In genomic region chr21:35217504-35218060, GRCh38 we compare ENCODE assay signal across 10 cellular contexts.
DNase-seq lines count a peak whose midpoint lies in the region; ATAC-seq and TF ChIP-seq lines count a peak whose summit lies in the region.
"Had no signal": no experiment of that assay in that cellular context is flagged by ENCODE, and none has a peak within 500 bp of the region (broad histone marks: within the 10 kb centered on the region; RNA-seq: fewer than 3 reads in every experiment).

No MANE protein-coding gene starts in this region.

- H3K27ac ChIP-seq in brain microvascular endothelial cell (peak overlapping the region; percentile 50), psoas muscle (peak overlapping the region; percentile 75)
- H3K27ac ChIP-seq: 22Rv1 had no signal

- in situ Hi-C loops in brain microvascular endothelial cell (cut with HindIII; ENCODE audit: low pct_ligation_motif_present, low sequenced_read_pairs), result no loop called here

- intact Hi-C loops in psoas muscle (cut with DNase I), result loop anchor here in 1 of 2 donors (10.0 kb wide), 1 partner anchor 147 kb away; no protein-coding TSS in a partner anchor

- H3K27me3 ChIP-seq in brain microvascular endothelial cell (replicated peaks) (no peaks in the 10 kb centered on the region), psoas muscle (ENCODE audit: insufficient read depth in 3 of 3, low read length in 2 of 3) (no peaks in the 10 kb centered on the region)

- DNase-seq in DMS153 (lab: John Stamatoyannopoulos, UW), result peak; percentile 27
- DNase-seq in DMS153 treated with DMSO at 0.1 percent for 48 hours (lab: John Stamatoyannopoulos, UW; ENCODE audit: unreplicated experiment), result no peak
- peak; percentile 67 for DNase-seq in NCI-H2029 treated with DMSO at 0.1 percent for 48 hours (lab: John Stamatoyannopoulos, UW)
- DNase-seq in brain microvascular endothelial cell, result peak; percentile 86
- no peak for DNase-seq in psoas muscle
- no peak for DNase-seq in activated CD8-positive, alpha-beta memory T cell treated with anti-CD3 and anti-CD28 coated beads, Interleukin-2, amount 50 U/mL, for 4 hours
- DNase-seq in central memory CD4-positive, alpha-beta T cell, result no peak
- no peak for DNase-seq in ecto neural progenitor cell (ENCODE audit: low spot score)
- DNase-seq: activated B cell treated with CpG ODN at 0.5 μM for 24 hours had no signal

- H3K9me3 ChIP-seq in psoas muscle, result no peaks in the 10 kb centered on the region

- TF ChIP-seq CTCF in brain microvascular endothelial cell (IDR thresholded peaks at IDR 0.05; ENCODE audit: low read depth, low read length, missing control alignments), result no peak
- no peak for TF ChIP-seq CTCF in psoas muscle (IDR thresholded peaks at IDR 0.05)

- no peaks in the 10 kb centered on the region for H3K36me3 ChIP-seq in brain microvascular endothelial cell (replicated peaks)
- no peaks in the 10 kb centered on the region for H3K36me3 ChIP-seq in psoas muscle (ENCODE audit: insufficient read depth in 1 of 2, low read depth in 1 of 2)

- H3K4me1 ChIP-seq in psoas muscle, result peaks cover 36% of the 10 kb centered on the region

- WGBS in psoas muscle, 3 donors, result 29 to 89% (median 37%) methylated on average over 1 of the region's 1 CpG

- no peak overlapping the region for H3K4me3 ChIP-seq in brain microvascular endothelial cell (ENCODE audit: low read depth, low read length)
- H3K4me3 ChIP-seq in psoas muscle, result no peak overlapping the region

- peak; percentile 88 to 95 (median 90) for ATAC-seq in psoas muscle

Comparison
In these comparisons a context has a peak if more than half of its experiments do, and no peak if none do; other contexts are left out.
1. DNase-seq: peak in DMS153 (single experiment), NCI-H2029 treated with DMSO at 0.1 percent for 48 hours (single experiment) and brain microvascular endothelial cell (single experiment); none in DMS153 treated with DMSO at 0.1 percent for 48 hours (single experiment), psoas muscle (0 of 2), activated CD8-positive, alpha-beta memory T cell treated with anti-CD3 and anti-CD28 coated beads, Interleukin-2, amount 50 U/mL, for 4 hours (single experiment), central memory CD4-positive, alpha-beta T cell (single experiment) and ecto neural progenitor cell (single experiment).